Comparison of ENCODE assay signal across 8 cellular contexts in the genomic region with DNA sequence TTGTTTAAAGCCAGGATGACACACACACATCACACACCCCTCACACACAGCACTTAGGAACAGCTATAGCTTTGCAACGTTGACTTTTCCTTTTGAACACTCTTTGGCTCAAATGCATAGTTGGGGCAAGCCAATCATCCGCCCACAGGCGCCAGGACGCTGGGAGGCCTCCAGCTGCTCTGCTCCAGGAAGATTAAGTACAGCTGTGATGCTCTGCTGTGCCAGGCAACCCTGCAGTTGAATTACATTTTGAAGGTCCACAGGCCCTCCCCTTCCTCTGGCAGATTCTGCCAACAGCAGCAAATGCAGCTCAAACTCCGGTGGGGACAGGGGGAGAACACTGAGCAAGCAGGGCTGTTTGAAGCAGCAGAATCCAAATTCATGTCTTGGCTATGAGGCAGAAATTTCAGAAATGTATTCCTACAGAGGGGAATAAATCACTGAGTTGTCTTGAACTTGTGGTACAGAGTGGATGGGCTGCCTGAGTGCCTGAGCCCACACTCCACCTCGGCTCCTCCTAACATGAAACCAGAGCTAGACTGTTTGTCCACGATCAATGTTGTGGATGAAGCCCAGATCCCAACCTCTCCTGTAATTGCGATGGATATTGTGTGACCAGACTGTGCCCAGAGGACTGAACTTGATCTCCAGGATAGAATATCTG.
DNase-seq lines count a peak whose midpoint lies in the region; ATAC-seq and TF ChIP-seq lines count a peak whose summit lies in the region.

No MANE protein-coding gene starts in this region.

- no peaks in the 10 kb centered on the region for H3K79me2 ChIP-seq in fibroblast of lung (ENCODE audit: control insufficient read depth, insufficient read depth, low read length)

- H3K27ac ChIP-seq in Peyer's patch, result peak overlapping the region; percentile 58 to 91 (median 74)
- peak overlapping the region; percentile 58 for H3K27ac ChIP-seq in fibroblast of lung (ENCODE audit: insufficient read depth, low read length)
- H3K27ac ChIP-seq in ovary, result peak overlapping the region in 1 of 2 donors; percentile 63
- H3K27ac ChIP-seq in foreskin keratinocyte, result no peak overlapping the region

- DNase-seq in AG10803 (ENCODE audit: low read depth) (peak; percentile 82), Peyer's patch (peak in 1 of 3 donors; percentile 60), fibroblast of lung (ENCODE audit: low read depth in 2 of 2) (peak; percentile 85 to 95), ovary (peak; percentile 61 to 77 (median 69)), foreskin keratinocyte (no peak), activated gamma-delta T cell (lab: John Stamatoyannopoulos, UW) (no peak)
- no peak for DNase-seq in activated effector memory CD4-positive, alpha-beta T cell treated with anti-CD3 and anti-CD28 coated beads, Interleukin-2, amount 50 U/mL, for 16 hours

- intact Hi-C loops in ovary (cut with DNase I), result loop anchor here in 2 of 4 donors (10.0 kb wide), 1 partner anchor 90 kb away; a partner anchor contains a TSS

- peaks cover 0 to 59% (median 4%) of the 10 kb centered on the region in 4 donors for H3K4me1 ChIP-seq in Peyer's patch
- H3K4me1 ChIP-seq in fibroblast of lung (ENCODE audit: control insufficient read depth, extremely low read depth, insufficient read depth, low read length), result peaks cover 32% of the 10 kb centered on the region
- peaks cover 31% of the 10 kb centered on the region for H3K4me1 ChIP-seq in ovary (ENCODE audit: insufficient read depth)
- H3K4me1 ChIP-seq in foreskin keratinocyte, result peaks cover 8% of the 10 kb centered on the region

- TF ChIP-seq EP300 in ovary (IDR thresholded peaks at IDR 0.05), result no peak

- H3K9ac ChIP-seq in fibroblast of lung (ENCODE audit: insufficient read depth, low read length), result no peak overlapping the region

- TF ChIP-seq CTCF in AG10803 (conservative IDR thresholded peaks at IDR 0.05; ENCODE audit: low read length) (no peak), Peyer's patch (IDR thresholded peaks at IDR 0.05) (no peak), fibroblast of lung (conservative IDR thresholded peaks at IDR 0.05 in 1 of 2, IDR thresholded peaks at IDR 0.05 in 1 of 2; ENCODE audit: low read depth in 1 of 2, low read length in 2 of 2) (no peak), ovary (IDR thresholded peaks at IDR 0.05) (no peak), foreskin keratinocyte (conservative IDR thresholded peaks at IDR 0.05) (no peak)

- no peaks in the 10 kb centered on the region for H4K20me1 ChIP-seq in fibroblast of lung (ENCODE audit: control insufficient read depth, extremely low read depth, insufficient read depth, low read length)

- H3K4me2 ChIP-seq in fibroblast of lung (ENCODE audit: extremely low read depth, insufficient read depth, low read length), result peak overlapping the region; percentile 69

- H3K4me3 ChIP-seq in AG10803 (ENCODE audit: low read length) (no peak overlapping the region), Peyer's patch (no peak overlapping the region), fibroblast of lung (replicated peaks in 1 of 4; ENCODE audit: control extremely low read depth in 1 of 4, insufficient read depth in 1 of 4, low read depth in 3 of 4, low read length in 4 of 4) (peak overlapping the region in 2 of 4 experiments; percentile 2 to 17), ovary (no peak overlapping the region)

- H3K36me3 ChIP-seq in Peyer's patch, result no peaks in the 10 kb centered on the region
- H3K36me3 ChIP-seq in fibroblast of lung (ENCODE audit: control insufficient read depth, insufficient read depth, low read length), result no peaks in the 10 kb centered on the region
- H3K36me3 ChIP-seq in ovary, result no peaks in the 10 kb centered on the region

- TF ChIP-seq POLR2A in Peyer's patch (IDR thresholded peaks at IDR 0.05), result no peak
- TF ChIP-seq POLR2A in ovary (IDR thresholded peaks at IDR 0.05), result no peak

- H2AFZ ChIP-seq in fibroblast of lung (ENCODE audit: low read length), result no peak overlapping the region

- ATAC-seq in foreskin keratinocyte, result no peak
- no peak for ATAC-seq in GM18517 (IDR thresholded peaks at IDR 0.05; ENCODE audit: unreplicated experiment)

- H3K27me3 ChIP-seq in Peyer's patch (no peaks in the 10 kb centered on the region), fibroblast of lung (ENCODE audit: control insufficient read depth, insufficient read depth, low read length) (no peaks in the 10 kb centered on the region), ovary (no peaks in the 10 kb centered on the region), foreskin keratinocyte (no peaks in the 10 kb centered on the region)

- 7 to 12% (median 9%) methylated on average over 8 of the region's 8 CpGs for WGBS in ovary, 3 donors

- H3K9me3 ChIP-seq in Peyer's patch (no peaks in the 10 kb centered on the region), fibroblast of lung (ENCODE audit: control insufficient read depth, insufficient read depth, low read depth, low read length) (no peaks in the 10 kb centered on the region), ovary (no peaks in the 10 kb centered on the region)

Comparison
In these comparisons a context has a peak if more than half of its experiments do, and no peak if none do; other contexts are left out.
1. DNase-seq: peak in AG10803 (single experiment), fibroblast of lung (2 of 2) and ovary (5 of 5); none in activated effector memory CD4-positive, alpha-beta T cell treated with anti-CD3 and anti-CD28 coated beads, Interleukin-2, amount 50 U/mL, for 16 hours (single experiment), foreskin keratinocyte (0 of 2) and activated gamma-delta T cell (single experiment).